8 cellular contexts compared by ENCODE assay signal in genomic region chr1:11761988-11762406, GRCh38. TPM values are rescaled to one million over a fixed set of nuclear protein-coding genes. Genes with fewer than 3 reads are reported as not detected.
DNase-seq lines count a peak whose midpoint lies in the region; ATAC-seq and TF ChIP-seq lines count a peak whose summit lies in the region.

TSS of gene C1orf167 (plus strand) at chr1:11762193. CDS start at chr1:11764401, 2,208 bp downstream.

- H3K4me3 ChIP-seq in heart left ventricle = no peak within 1 kb of the TSS
- peak within 1 kb of the TSS; percentile 17 for H3K4me3 ChIP-seq in lower lobe of right lung

- no peaks in the 10 kb centered on the region for H3K9me3 ChIP-seq in heart left ventricle
- H3K9me3 ChIP-seq in lower lobe of right lung = no peaks in the 10 kb centered on the region

- 6 to 13% (median 7%) methylated on average over 17 to 29 of the region's 29 CpGs for WGBS in heart left ventricle, 4 donors

- H3K36me3 ChIP-seq in heart left ventricle (no peaks in the 10 kb centered on the region), lower lobe of right lung (no peaks in the 10 kb centered on the region)

- H3K4me1 Mint-ChIP-seq in activated T-helper 2 cell treated with anti-CD3 and anti-CD28 coated beads, Interferon-gamma antibody, Interleukin-2, Interleukin-4, amounts not matched to agents 10 μg/mL and 5 μg/mL and 100 μg/mL, durations not matched to agents 14 hours and 24 hours and 36 hours (ENCODE audit: low read depth) = no peaks in the 10 kb centered on the region

- DNase-seq in heart left ventricle (no peak), Right ventricle myocardium superior (no peak), lower lobe of right lung (no peak), HCEC 1CT (no peak)
- peak; percentile 22 for DNase-seq in activated T-helper 2 cell treated with anti-CD3 and anti-CD28 coated beads, Interferon-gamma antibody, Interleukin-2, Interleukin-4, amounts not matched to agents 10 μg/mL and 5 μg/mL and 100 μg/mL, durations not matched to agents 14 hours and 24 hours and 36 hours (ENCODE audit: low spot score)

- no peak within 1 kb of the TSS for H3K4me3 Mint-ChIP-seq in activated T-helper 2 cell treated with anti-CD3 and anti-CD28 coated beads, Interferon-gamma antibody, Interleukin-2, Interleukin-4, amounts not matched to agents 10 μg/mL and 5 μg/mL and 100 μg/mL, durations not matched to agents 14 hours and 24 hours and 36 hours (ENCODE audit: low read depth)

- peaks cover 6 to 21% (median 14%) of the 10 kb centered on the region in 9 donors for H3K27me3 ChIP-seq in heart left ventricle
- peaks cover 18% of the 10 kb centered on the region for H3K27me3 ChIP-seq in lower lobe of right lung (ENCODE audit: low read depth)

- H3K27me3 Mint-ChIP-seq in activated T-helper 2 cell treated with anti-CD3 and anti-CD28 coated beads, Interferon-gamma antibody, Interleukin-2, Interleukin-4, amounts not matched to agents 10 μg/mL and 5 μg/mL and 100 μg/mL, durations not matched to agents 14 hours and 24 hours and 36 hours (ENCODE audit: low read depth) = peaks cover 20% of the 10 kb centered on the region

- peak in 3 of 4 donors; percentile 20 to 26 (median 20) for ATAC-seq in heart left ventricle
- no peak for ATAC-seq in Right ventricle myocardium superior (ENCODE audit: poor library complexity)
- peak; percentile 57 to 63 for ATAC-seq in lower lobe of right lung
- ATAC-seq in HG02970 (IDR thresholded peaks at IDR 0.05; ENCODE audit: low FRiP score, unreplicated experiment) = no peak
- ATAC-seq in GM19455 (IDR thresholded peaks at IDR 0.05; ENCODE audit: unreplicated experiment) = no peak
- no peak for ATAC-seq in HG03432 (IDR thresholded peaks at IDR 0.05; ENCODE audit: unreplicated experiment)

- H3K36me3 Mint-ChIP-seq in activated T-helper 2 cell treated with anti-CD3 and anti-CD28 coated beads, Interferon-gamma antibody, Interleukin-2, Interleukin-4, amounts not matched to agents 10 μg/mL and 5 μg/mL and 100 μg/mL, durations not matched to agents 14 hours and 24 hours and 36 hours (ENCODE audit: low read depth) = no peaks in the 10 kb centered on the region

- no peak within 1 kb of the TSS for H3K27ac Mint-ChIP-seq in activated T-helper 2 cell treated with anti-CD3 and anti-CD28 coated beads, Interferon-gamma antibody, Interleukin-2, Interleukin-4, amounts not matched to agents 10 μg/mL and 5 μg/mL and 100 μg/mL, durations not matched to agents 14 hours and 24 hours and 36 hours

- H3K9me3 Mint-ChIP-seq in activated T-helper 2 cell treated with anti-CD3 and anti-CD28 coated beads, Interferon-gamma antibody, Interleukin-2, Interleukin-4, amounts not matched to agents 10 μg/mL and 5 μg/mL and 100 μg/mL, durations not matched to agents 14 hours and 24 hours and 36 hours = no peaks in the 10 kb centered on the region

- peaks cover 0 to 6% (median 0%) of the 10 kb centered on the region in 12 donors for H3K4me1 ChIP-seq in heart left ventricle
- no peaks in the 10 kb centered on the region for H3K4me1 ChIP-seq in lower lobe of right lung

- TF ChIP-seq POLR2A in heart left ventricle (IDR thresholded peaks at IDR 0.05) = no peak

- TF ChIP-seq CTCF in heart left ventricle (IDR thresholded peaks at IDR 0.05) = no peak
- no peak for TF ChIP-seq CTCF in lower lobe of right lung (IDR thresholded peaks at IDR 0.05)

- H3K27ac ChIP-seq in heart left ventricle = no peak within 1 kb of the TSS
- H3K27ac ChIP-seq in lower lobe of right lung = no peak within 1 kb of the TSS

- intact Hi-C loops in heart left ventricle (cut with DNase I) = no loop called here
- intact Hi-C loops in Right ventricle myocardium superior (cut with DNase I) = no loop called here
- intact Hi-C loops in activated T-helper 2 cell treated with anti-CD3 and anti-CD28 coated beads, Interferon-gamma antibody, Interleukin-2, Interleukin-4, amounts not matched to agents 10 μg/mL and 5 μg/mL and 100 μg/mL, durations not matched to agents 14 hours and 24 hours and 36 hours (cut with micrococcal nuclease) = no loop called here
- intact Hi-C loops in lower lobe of right lung (cut with DNase I) = no loop called here

RNA-seq across cellular contexts. Expression of gene C1orf167, which starts in this region (rescaled TPM):
- total RNA-seq in heart left ventricle = 1 to 10 TPM; 1.5 to 7.6 (median 3.1) TPM
- polyA plus RNA-seq in heart left ventricle = 1 to 10 TPM; 4.1 to 4.9 TPM
- 2.7 TPM for total RNA-seq in Right ventricle myocardium superior
- total RNA-seq in activated T-helper 2 cell treated with anti-CD3 and anti-CD28 coated beads, Interferon-gamma antibody, Interleukin-2, Interleukin-4, amounts not matched to agents 10 μg/mL and 5 μg/mL and 100 μg/mL, durations not matched to agents 14 hours and 24 hours and 36 hours = not detected in 2 replicates
- total RNA-seq in lower lobe of right lung = 2.2 TPM

Comparison
In these comparisons a context has a peak if more than half of its experiments do, and no peak if none do; other contexts are left out.
1. ATAC-seq: peak in heart left ventricle (3 of 4) and lower lobe of right lung (2 of 2); none in Right ventricle myocardium superior (single experiment), HG02970 (single experiment), GM19455 (single experiment) and HG03432 (single experiment).
2. Peak in DNase-seq in activated T-helper 2 cell treated with anti-CD3 and anti-CD28 coated beads, Interferon-gamma antibody, Interleukin-2, Interleukin-4, amounts not matched to agents 10 μg/mL and 5 μg/mL and 100 μg/mL, durations not matched to agents 14 hours and 24 hours and 36 hours; RNA of the gene not detected or under 1 TPM.